22 cellular contexts compared by ENCODE assay signal in the genomic region with DNA sequence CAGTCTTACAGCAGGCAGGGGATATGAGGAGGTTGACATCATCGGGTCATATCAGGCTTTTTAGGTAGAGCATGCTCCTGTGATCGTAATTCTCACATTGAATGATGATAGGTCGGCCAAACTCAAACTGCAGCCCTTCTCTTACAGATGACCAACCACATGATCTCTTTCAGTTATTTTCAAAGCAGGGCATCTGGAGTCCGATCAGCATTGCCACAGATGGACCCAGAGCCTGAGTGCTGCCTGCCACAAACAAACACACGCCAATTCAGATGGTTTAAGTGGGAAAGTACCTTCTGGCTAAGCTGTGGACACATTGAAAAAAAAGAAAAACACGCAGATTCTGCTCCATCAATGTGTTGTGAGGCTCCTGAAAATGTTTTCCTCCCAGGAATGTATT. TPM values are rescaled to one million over a fixed set of nuclear protein-coding genes. Genes with fewer than 3 reads are reported as not detected.
"Had no signal": no experiment of that assay in that cellular context is flagged by ENCODE, and none has a peak within 500 bp of the region (broad histone marks: within the 10 kb centered on the region; RNA-seq: fewer than 3 reads in every experiment).

No MANE protein-coding gene starts in this region.

- H3K9me3 ChIP-seq: left lung, stomach, tibial nerve, vagina had no signal

- ATAC-seq: activated CD8-positive, alpha-beta T cell treated with anti-CD3 and anti-CD28 coated beads, Interleukin-2, amount 10 ng/mL, durations not matched to agents 7 days and 5 days; activated naive CD4-positive, alpha-beta T cell treated with anti-CD3 and anti-CD28 coated beads, Interleukin-2, amount 50 U/mL, for 72 hours; left lung; naive thymus-derived CD4-positive, alpha-beta T cell had no signal

- H3K27ac ChIP-seq: epithelial cell of prostate, left lung, parathyroid adenoma, stomach, tibial nerve, vagina had no signal

- H3K79me2 ChIP-seq: parathyroid adenoma had no signal

- H3K36me3 ChIP-seq: left lung, stomach, tibial nerve, vagina had no signal

- H2AFZ ChIP-seq: parathyroid adenoma had no signal

- H3K4me1 ChIP-seq: left lung, parathyroid adenoma, stomach, tibial nerve, vagina had no signal

- H3K27me3 ChIP-seq: left lung, stomach, tibial nerve, vagina had no signal

- H3K9ac ChIP-seq: parathyroid adenoma had no signal

- DNase-seq: activated B cell treated with CpG ODN at 0.5 μM for 24 hours; activated CD4-positive, alpha-beta T cell treated with anti-CD3 and anti-CD28 coated beads, Interleukin-2, amount 10 ng/mL, durations not matched to agents 24 days and 14 days; activated CD8-positive, alpha-beta memory T cell treated with anti-CD3 and anti-CD28 coated beads, Interleukin-2, amount 50 U/mL, for 4 hours; activated CD8-positive, alpha-beta T cell treated with anti-CD3 and anti-CD28 coated beads, Interleukin-2, amount 10 ng/mL, durations not matched to agents 7 days and 5 days; activated gamma-delta T cell; activated T-cell treated with anti-CD3 and anti-CD28 coated beads, Interleukin-2, amount 50 U/mL, for 48 hours; dermis blood vessel endothelial cell; foreskin melanocyte; islet precursor cell; left lung; mammary epithelial cell; naive thymus-derived CD4-positive, alpha-beta T cell; small intestine; stomach; T-helper 2 cell had no signal

- H3K4me3 ChIP-seq: left lung, stomach, tibial nerve, vagina had no signal

RNA-seq across cellular contexts. Expression of gene ARPP21, which starts 31.1 kb away (rescaled TPM):
- total RNA-seq: activated B cell treated with CpG ODN at 0.5 μM for 24 hours; activated CD4-positive, alpha-beta T cell treated with anti-CD3 and anti-CD28 coated beads, Interleukin-2, amount 10 ng/mL, durations not matched to agents 24 days and 14 days; activated CD8-positive, alpha-beta T cell treated with anti-CD3 and anti-CD28 coated beads, Interleukin-2, amount 10 ng/mL, durations not matched to agents 7 days and 5 days; activated naive CD4-positive, alpha-beta T cell treated with anti-CD3 and anti-CD28 coated beads, Interleukin-2, amount 50 U/mL, for 72 hours; dermis blood vessel endothelial cell; fibroblast of lung; left lung; mammary epithelial cell; mononuclear cell; naive thymus-derived CD4-positive, alpha-beta T cell; tibial nerve; vagina had no signal
